In the genomic region with DNA sequence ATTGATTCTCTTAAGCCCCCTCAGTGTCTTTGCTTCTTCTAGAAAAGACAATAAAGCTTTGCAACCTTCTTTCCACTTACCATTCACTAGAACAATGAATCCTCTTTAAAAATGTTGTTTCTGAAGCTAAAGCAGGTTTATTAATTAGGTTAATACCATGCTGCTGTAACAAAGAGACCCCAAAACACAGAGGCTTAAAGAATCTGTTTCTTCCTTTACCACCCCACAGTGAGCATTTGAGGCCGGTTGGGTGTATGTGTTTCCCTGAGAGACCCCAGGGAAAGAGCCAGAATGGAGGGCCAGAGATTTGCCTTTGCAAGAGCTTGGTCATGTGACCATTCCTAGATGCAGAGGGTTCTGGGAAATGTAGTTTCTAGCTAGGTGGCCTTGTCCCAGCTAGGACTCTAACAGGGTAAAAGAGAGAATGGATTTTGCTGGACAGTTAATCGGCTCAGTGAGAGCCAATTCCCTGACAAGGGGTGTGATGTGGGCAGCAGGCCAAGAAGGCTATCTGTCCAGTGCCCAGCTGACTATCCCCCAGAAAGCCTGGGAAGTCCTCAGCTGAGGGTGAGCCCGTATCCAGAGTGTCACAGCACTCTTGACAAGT, we compare ENCODE assay signal across 2 cellular contexts.
TF ChIP-seq lines count a peak whose summit lies in the region.

No MANE protein-coding gene starts in this region.

TF ChIP-seq in IMR-90, 13 proteins besides CTCF, POLR2A, EP300 and RAD21:
- TF ChIP-seq, protein P1, sequence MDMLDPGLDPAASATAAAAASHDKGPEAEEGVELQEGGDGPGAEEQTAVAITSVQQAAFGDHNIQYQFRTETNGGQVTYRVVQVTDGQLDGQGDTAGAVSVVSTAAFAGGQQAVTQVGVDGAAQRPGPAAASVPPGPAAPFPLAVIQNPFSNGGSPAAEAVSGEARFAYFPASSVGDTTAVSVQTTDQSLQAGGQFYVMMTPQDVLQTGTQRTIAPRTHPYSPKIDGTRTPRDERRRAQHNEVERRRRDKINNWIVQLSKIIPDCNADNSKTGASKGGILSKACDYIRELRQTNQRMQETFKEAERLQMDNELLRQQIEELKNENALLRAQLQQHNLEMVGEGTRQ (IDR thresholded peaks at IDR 0.05; ENCODE audit: low read depth, low read length), result peak; percentile 78
- no peak for TF ChIP-seq BHLHE40 (IDR thresholded peaks at IDR 0.05; ENCODE audit: low read depth, low read length)
- no peak for TF ChIP-seq MAFK (IDR thresholded peaks at IDR 0.05; ENCODE audit: low read depth, low read length)

TF ChIP-seq in WTC11, 78 proteins besides CTCF, POLR2A, EP300 and RAD21 (continued from another document):
- TF ChIP-seq, protein P2, sequence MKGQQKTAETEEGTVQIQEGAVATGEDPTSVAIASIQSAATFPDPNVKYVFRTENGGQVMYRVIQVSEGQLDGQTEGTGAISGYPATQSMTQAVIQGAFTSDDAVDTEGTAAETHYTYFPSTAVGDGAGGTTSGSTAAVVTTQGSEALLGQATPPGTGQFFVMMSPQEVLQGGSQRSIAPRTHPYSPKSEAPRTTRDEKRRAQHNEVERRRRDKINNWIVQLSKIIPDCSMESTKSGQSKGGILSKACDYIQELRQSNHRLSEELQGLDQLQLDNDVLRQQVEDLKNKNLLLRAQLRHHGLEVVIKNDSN (CRISPR knock-in tag; IDR thresholded peaks at IDR 0.05), result peak; percentile 93
